ENCODE assay signal across 22 cellular contexts in genomic region chr4:108852691-108853090, GRCh38.
A peak's percentile ranks its signal among the peaks of the same experiment; 100 is the strongest.
DNase-seq lines count a peak whose midpoint lies in the region; TF ChIP-seq lines count a peak whose summit lies in the region.
"Had no signal": no experiment of that assay in that cellular context is flagged by ENCODE, and none has a peak within 500 bp of the region (broad histone marks: within the 10 kb centered on the region; RNA-seq: fewer than 3 reads in every experiment).

No MANE protein-coding gene starts in this region.

- no peaks in the 10 kb centered on the region for H4K20me1 ChIP-seq in MM.1S (ENCODE audit: insufficient read depth, low read length)

- no peaks in the 10 kb centered on the region; the same call in 1 of the 2 replicates for H3K9me2 ChIP-seq in MM.1S (replicated peaks; ENCODE audit: insufficient read depth, low read length)
- H3K9me2 ChIP-seq: SK-N-SH had no signal

- H2AFZ ChIP-seq in MM.1S (ENCODE audit: low read length), result no peak overlapping the region
- H2AFZ ChIP-seq: PC-9 had no signal

- H3K4me3 ChIP-seq in MM.1S (ENCODE audit: low read length), result no peak overlapping the region; the same call in 1 of the 2 replicates
- H3K4me3 ChIP-seq: PC-9 had no signal

- no peaks in the 10 kb centered on the region for H3K79me2 ChIP-seq in MM.1S (ENCODE audit: low read length)

- no peaks in the 10 kb centered on the region for H3K36me3 ChIP-seq in MM.1S (replicated peaks; ENCODE audit: insufficient read depth, low read length)

- no peaks in the 10 kb centered on the region for H3K9me3 ChIP-seq in MM.1S (replicated peaks; ENCODE audit: insufficient read depth, low read length)
- H3K9me3 ChIP-seq: SK-N-SH had no signal

- no peak overlapping the region for H3K27ac ChIP-seq in MM.1S (ENCODE audit: low read length)
- no peak overlapping the region for H3K27ac ChIP-seq in caudate nucleus (ENCODE audit: low read depth, low read length)
- H3K27ac ChIP-seq: 22Rv1, C4-2B, PC-9, RWPE1 had no signal

- H3K4me2 ChIP-seq in MM.1S (ENCODE audit: low read depth, low read length), result peak overlapping the region; percentile 41
- H3K4me2 ChIP-seq: PC-9, SK-N-SH had no signal

- DNase-seq in NOMO-1 treated with DMSO at 0.1 percent for 48 hours (lab: John Stamatoyannopoulos, UW; ENCODE audit: unreplicated experiment) (peak; percentile 29), NOMO-1 (lab: John Stamatoyannopoulos, UW; ENCODE audit: unreplicated experiment in 2 of 2) (no peak), MM.1S (peak; percentile 86), caudate nucleus (lab: John Stamatoyannopoulos, UW) (no peak), DMS114 treated with DMSO at 0.1 percent for 48 hours (lab: John Stamatoyannopoulos, UW; ENCODE audit: unreplicated experiment) (no peak), islet precursor cell (no peak)
- peak; percentile 3 for DNase-seq in central memory CD4-positive, alpha-beta T cell
- no peak for DNase-seq in effector CD8-positive, alpha-beta T cell (lab: John Stamatoyannopoulos, UW)
- DNase-seq: ACHN, NCI-H1105, NCI-H146, NCI-H2081, NCI-H2171, NCI-H345, NCI-H524 treated with DMSO at 0.1 percent for 48 hours, NCI-H82, PC-9, SHP77 treated with DMSO at 0.1 percent for 48 hours, SK-N-SH had no signal

- no peak for TF ChIP-seq CTCF in MM.1S (IDR thresholded peaks at IDR 0.05; ENCODE audit: low read length)

- no peaks in the 10 kb centered on the region for H3K27me3 ChIP-seq in MM.1S (replicated peaks; ENCODE audit: insufficient read depth, low read length)

- H3F3A ChIP-seq in MM.1S (ENCODE audit: insufficient read depth, low read length), result peaks cover 33% of the 10 kb centered on the region

- peaks cover 52% of the 10 kb centered on the region for H3K4me1 ChIP-seq in MM.1S (ENCODE audit: low read length)

- no peak overlapping the region for H3K9ac ChIP-seq in MM.1S (ENCODE audit: low read length)
- H3K9ac ChIP-seq: SK-N-SH had no signal

Comparison
In these comparisons a context has a peak if more than half of its experiments do, and no peak if none do; other contexts are left out.
1. DNase-seq: peak in NOMO-1 treated with DMSO at 0.1 percent for 48 hours (single experiment), MM.1S (single experiment) and central memory CD4-positive, alpha-beta T cell (single experiment); none in NOMO-1 (0 of 2), caudate nucleus (0 of 61), DMS114 treated with DMSO at 0.1 percent for 48 hours (single experiment), islet precursor cell (single experiment) and effector CD8-positive, alpha-beta T cell (single experiment).